17 cellular contexts compared by ENCODE assay signal in genomic region chr11:57306941-57307598, GRCh38. TPM values are rescaled to one million over a fixed set of nuclear protein-coding genes. Genes with fewer than 3 reads are reported as not detected.
DNase-seq lines count a peak whose midpoint lies in the region; ATAC-seq and TF ChIP-seq lines count a peak whose summit lies in the region.
"Had no signal": no experiment of that assay in that cellular context is flagged by ENCODE, and none has a peak within 500 bp of the region (broad histone marks: within the 10 kb centered on the region; RNA-seq: fewer than 3 reads in every experiment).

No MANE protein-coding gene starts in this region.

- peaks cover 79% of the 10 kb centered on the region for H3K4me1 ChIP-seq in mammary epithelial cell (ENCODE audit: insufficient read depth, low read length)
- H3K4me1 ChIP-seq in lower lobe of right lung = peaks cover 82% of the 10 kb centered on the region
- peaks cover 29 to 63% of the 10 kb centered on the region in 2 donors for H3K4me1 ChIP-seq in thoracic aorta (ENCODE audit: control insufficient read depth in 1 of 2, low read depth in 2 of 2)
- peaks cover 77% of the 10 kb centered on the region for H3K4me1 ChIP-seq in body of pancreas

- H3K4me3 ChIP-seq in mammary epithelial cell (replicated peaks in 1 of 3; ENCODE audit: insufficient read depth in 1 of 3, low read depth in 2 of 3, low read length in 3 of 3) (peak overlapping the region in 2 of 3 experiments; percentile 6 to 31), lower lobe of right lung (peak overlapping the region; percentile 8), thoracic aorta (peak overlapping the region; percentile 22), body of pancreas (no peak overlapping the region)
- H3K4me3 ChIP-seq: pancreas, Peyer's patch had no signal

- H3K27me3 ChIP-seq in mammary epithelial cell (ENCODE audit: insufficient read depth, low read length) (no peaks in the 10 kb centered on the region), lower lobe of right lung (ENCODE audit: low read depth) (no peaks in the 10 kb centered on the region), thoracic aorta (replicated peaks; ENCODE audit: insufficient read depth) (no peaks in the 10 kb centered on the region), body of pancreas (no peaks in the 10 kb centered on the region)
- H3K27me3 ChIP-seq: pancreas, Peyer's patch had no signal

- 82% methylated on average over 6 of the region's 9 CpGs for WGBS in mammary epithelial cell (ENCODE audit: low coverage, missing lambda C conversion rate)
- 70 to 82% methylated on average over 9 of the region's 9 CpGs for WGBS in body of pancreas, 2 donors

- peak overlapping the region; percentile 61 for H3K4me2 ChIP-seq in mammary epithelial cell (ENCODE audit: insufficient read depth, low read depth, low read length)

- H3K27ac ChIP-seq in mammary epithelial cell (ENCODE audit: insufficient read depth, low read depth, low read length) = peak overlapping the region; percentile 61
- no peak overlapping the region for H3K27ac ChIP-seq in lower lobe of right lung
- H3K27ac ChIP-seq in thoracic aorta = no peak overlapping the region
- no peak overlapping the region for H3K27ac ChIP-seq in body of pancreas
- H3K27ac ChIP-seq: pancreas had no signal

- no peak overlapping the region for H3K9ac ChIP-seq in mammary epithelial cell (ENCODE audit: insufficient read depth, low read length)

- TF ChIP-seq POLR2A in body of pancreas (IDR thresholded peaks at IDR 0.05) = no peak

- H3K36me3 ChIP-seq in mammary epithelial cell (ENCODE audit: insufficient read depth, low read length) (peaks cover 33% of the 10 kb centered on the region), lower lobe of right lung (peaks cover 50% of the 10 kb centered on the region), thoracic aorta (peaks cover 34% of the 10 kb centered on the region), body of pancreas (replicated peaks in 1 of 2; ENCODE audit: insufficient read depth in 1 of 2, low read depth in 2 of 2) (peaks cover 3 to 12% of the 10 kb centered on the region in 2 donors)

- in situ Hi-C loops in mammary epithelial cell (cut with MboI; ENCODE audit: low sequenced_read_pairs in 2 of 2) = no loop called here

- intact Hi-C loops in mammary epithelial cell (cut with micrococcal nuclease) (no loop called here), lower lobe of right lung (cut with DNase I) (no loop called here), body of pancreas (cut with DNase I) (no loop called here)

- ATAC-seq in lower lobe of right lung (no peak), thoracic aorta (ENCODE audit: insufficient number of reproducible peaks, low FRiP score, low read depth) (no peak), body of pancreas (no peak), left lobe of liver (no peak)
- ATAC-seq: activated T-cell treated with anti-CD3 and anti-CD28 coated beads, Interleukin-2, amount 50 U/mL, for 4 hours; pancreas had no signal

- BruUV-seq in mammary epithelial cell (replicated peaks; lab: Mats Ljungman, UMichigan) = no TSS peak

- peaks cover 91% of the 10 kb centered on the region for H3K79me2 ChIP-seq in mammary epithelial cell (ENCODE audit: insufficient read depth, low read length)

- no peak overlapping the region for H2AFZ ChIP-seq in mammary epithelial cell (ENCODE audit: low read depth, low read length)

- CTCF ChIA-PET in mammary epithelial cell (lab: Charles Lee; ENCODE audit: low non-redundant PET) = no interaction called here

- DNase-seq in LHCN-M2 (ENCODE audit: low read depth) (peak; percentile 43), mammary epithelial cell (no peak), lower lobe of right lung (no peak), thoracic aorta (ENCODE audit: low spot score) (no peak), body of pancreas (no peak), left lobe of liver (ENCODE audit: low spot score) (no peak)
- DNase-seq in activated CD8-positive, alpha-beta memory T cell treated with anti-CD3 and anti-CD28 coated beads for 24 hours = no peak
- DNase-seq: activated CD4-positive, alpha-beta T cell treated with anti-CD3 and anti-CD28 coated beads for 48 hours; activated T-cell treated with anti-CD3 and anti-CD28 coated beads, Interleukin-2, amount 50 U/mL, for 4 hours; CD4-positive, alpha-beta T cell; midbrain; NCI-H1436 treated with DMSO at 0.1 percent for 48 hours; NCI-H510A treated with DMSO at 0.1 percent for 48 hours; stimulated activated CD4-positive, alpha-beta T cell treated with anti-CD3 and anti-CD28 coated beads, Interleukin-15, amount 100 ng/mL, for 24 hours had no signal

- no peaks in the 10 kb centered on the region for H4K20me1 ChIP-seq in mammary epithelial cell (ENCODE audit: insufficient read depth, low read length)

- dilution Hi-C loops in mammary epithelial cell (cut with HindIII; ENCODE audit: low sequenced_read_pairs) = no loop called here

- TF ChIP-seq CTCF in mammary epithelial cell (conservative IDR thresholded peaks at IDR 0.05 in 1 of 2, IDR thresholded peaks at IDR 0.05 in 1 of 2; ENCODE audit: extremely low read depth in 1 of 2, insufficient read depth in 1 of 2, low read depth in 1 of 2, low read length in 2 of 2) (no peak), lower lobe of right lung (IDR thresholded peaks at IDR 0.05) (no peak), thoracic aorta (IDR thresholded peaks at IDR 0.05) (no peak), body of pancreas (IDR thresholded peaks at IDR 0.05) (no peak)

- H3K9me3 ChIP-seq in mammary epithelial cell (replicated peaks; ENCODE audit: insufficient read depth, low read length) = no peaks in the 10 kb centered on the region
- no peaks in the 10 kb centered on the region for H3K9me3 ChIP-seq in lower lobe of right lung
- H3K9me3 ChIP-seq in thoracic aorta = no peaks in the 10 kb centered on the region
- no peaks in the 10 kb centered on the region for H3K9me3 ChIP-seq in body of pancreas
- H3K9me3 ChIP-seq: pancreas, Peyer's patch had no signal

RNA-seq across cellular contexts. Expression of gene TNKS1BP1, which starts 17.7 kb away (rescaled TPM):
- total RNA-seq in LHCN-M2 (2014; rRNA removed) = 95.9 and 114 TPM in 2 replicates
- polyA plus RNA-seq in LHCN-M2 (2012) = 124 TPM
- 100 to 1,000 TPM; 195 to 208 TPM for total RNA-seq in mammary epithelial cell
- 84.3 TPM for polyA plus RNA-seq in mammary epithelial cell
- polyA minus RNA-seq in mammary epithelial cell = 309 TPM
- 147 TPM for total RNA-seq in lower lobe of right lung
- 100 to 1,000 TPM; 105 to 153 TPM for total RNA-seq in thoracic aorta
- total RNA-seq in body of pancreas = 100 to 1,000 TPM in 1 of 2 donors, 10 to 100 TPM in 1; 83.5 to 115 TPM
- 102 TPM for total RNA-seq in left lobe of liver

RNA-seq across cellular contexts. Expression of gene SSRP1, which starts 28.6 kb away (rescaled TPM):
- total RNA-seq in LHCN-M2 (2014; rRNA removed) = 150 and 169 TPM in 2 replicates
- polyA plus RNA-seq in LHCN-M2 (2012) = 126 TPM
- 100 to 1,000 TPM in 1 of 2 donors, 10 to 100 TPM in 1; 53.0 to 127 TPM for total RNA-seq in mammary epithelial cell
- 160 TPM for polyA plus RNA-seq in mammary epithelial cell
- 291 TPM for polyA minus RNA-seq in mammary epithelial cell
- 62.2 TPM for total RNA-seq in lower lobe of right lung
- 10 to 100 TPM; 42.0 to 51.4 TPM for total RNA-seq in thoracic aorta
- 10 to 100 TPM; 44.2 to 51.9 TPM for total RNA-seq in body of pancreas
- total RNA-seq in left lobe of liver = 24.3 TPM

RNA-seq across cellular contexts. Expression of gene P2RX3, which starts 31.1 kb away (rescaled TPM):
- total RNA-seq in LHCN-M2 (2014; rRNA removed) (not detected in 2 replicates), mammary epithelial cell (not detected), lower lobe of right lung (not detected), thoracic aorta (not detected), body of pancreas (not detected), left lobe of liver (0.50 TPM)
- not detected for polyA plus RNA-seq in LHCN-M2 (2012)
- polyA plus RNA-seq in mammary epithelial cell = not detected
- polyA minus RNA-seq in mammary epithelial cell = not detected
- total RNA-seq: activated T-cell treated with anti-CD3 and anti-CD28 coated beads, Interleukin-2, amount 50 U/mL, for 4 hours; CD4-positive, alpha-beta T cell; T-helper 1 cell treated with Interleukin-12 subunit alpha and Interleukin-12 subunit beta and Interleukin-4 antibody, amounts not matched to agents 30 ng/mL and 1 ng/mL, for 36 hours had no signal

Comparison
In these comparisons a context has a peak if more than half of its experiments do, and no peak if none do; other contexts are left out.
1. H3K4me3 ChIP-seq: peak in mammary epithelial cell (2 of 3), lower lobe of right lung (single experiment) and thoracic aorta (single experiment); none in body of pancreas (0 of 2).